Comparison of ENCODE assay signal across 19 cellular contexts in the genomic region with DNA sequence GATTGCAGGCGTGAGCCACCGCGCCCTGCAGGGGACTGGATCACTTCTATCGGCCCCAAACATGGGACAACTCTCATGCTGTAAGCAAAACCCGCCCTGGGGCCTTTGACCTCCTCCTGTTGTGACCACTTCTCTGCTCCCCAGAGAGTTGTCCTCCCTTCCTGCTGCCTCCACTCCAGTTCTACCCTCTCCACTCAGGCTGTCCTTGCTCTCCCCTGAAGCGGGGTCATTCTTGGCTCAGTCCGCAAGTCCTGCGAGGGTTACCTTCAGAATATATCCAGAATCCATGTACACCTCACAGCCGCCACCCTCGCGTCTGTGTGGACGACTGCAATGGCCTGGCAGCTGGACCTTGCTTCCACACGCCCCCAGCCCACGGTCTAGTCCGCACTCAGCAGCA.
DNase-seq lines count a peak whose midpoint lies in the region; ATAC-seq, FAIRE-seq and TF ChIP-seq lines count a peak whose summit lies in the region.
"Had no signal": no experiment of that assay in that cellular context is flagged by ENCODE, and none has a peak within 500 bp of the region (broad histone marks: within the 10 kb centered on the region; RNA-seq: fewer than 3 reads in every experiment).

No MANE protein-coding gene starts in this region.

- H3K4me1 Mint-ChIP-seq in chondrocyte (ENCODE audit: low read depth), result no peaks in the 10 kb centered on the region

- no peaks in the 10 kb centered on the region for H3K9me3 ChIP-seq in right lobe of liver
- no peaks in the 10 kb centered on the region for H3K9me3 ChIP-seq in HepG2 (ENCODE audit: low read length)
- H3K9me3 ChIP-seq: BE2C, Caco-2 had no signal

- in situ Hi-C loops in HepG2 (cut with HindIII; ENCODE audit: extremely low pct_ligation_motif_present, low pct_unique_long_range_greater_than_20kb), result no loop called here

- no peak overlapping the region for H3K23ac ChIP-seq in mesendoderm (ENCODE audit: low read length)

- no peak overlapping the region for H2BK120ac ChIP-seq in mesendoderm (ENCODE audit: low read depth, low read length)

- H3K36me3 Mint-ChIP-seq in chondrocyte (ENCODE audit: low read depth), result no peaks in the 10 kb centered on the region
- H3K36me3 Mint-ChIP-seq: IgD-negative memory B cell had no signal

- no CpG with 5 or more reads among the region's 15 CpGs for WGBS in right lobe of liver (ENCODE audit: insufficient coverage, low coverage, low lambda C conversion rate, missing lambda C conversion rate)
- WGBS in HepG2 (ENCODE audit: low lambda C conversion rate), result 54% methylated on average over 15 of the region's 15 CpGs
- no CpG with 5 or more reads among the region's 15 CpGs for WGBS in mesendoderm (ENCODE audit: extremely low coverage, insufficient coverage, low lambda C conversion rate)

- no peaks in the 10 kb centered on the region for H3K79me1 ChIP-seq in mesendoderm (ENCODE audit: low read length)

- intact Hi-C loops in right lobe of liver (cut with DNase I) (no loop called here), HepG2 (cut with micrococcal nuclease; ENCODE audit: unreplicated experiment) (no loop called here), posterior vena cava (cut with DNase I) (no loop called here)

- H3K4me3 Mint-ChIP-seq in chondrocyte (ENCODE audit: unreplicated experiment), result no peak overlapping the region
- H3K4me3 Mint-ChIP-seq: CD4-positive, alpha-beta T cell; IgD-negative memory B cell had no signal

- H3K27me3 Mint-ChIP-seq in chondrocyte (ENCODE audit: low read depth), result peaks cover 31% of the 10 kb centered on the region

- H3K27ac ChIP-seq in right lobe of liver (no peak overlapping the region), HepG2 (ENCODE audit: extremely low read length, insufficient read depth, low read length) (no peak overlapping the region), mesendoderm (ENCODE audit: low read depth, low read length) (no peak overlapping the region)

- H2BK15ac ChIP-seq in mesendoderm (replicated peaks; ENCODE audit: low read depth), result no peak overlapping the region

- no peak overlapping the region for H3K18ac ChIP-seq in mesendoderm (ENCODE audit: low read length)

- CTCF ChIA-PET in HepG2 (lab: Yijun Ruan, JAX; ENCODE audit: low intra/inter-chr PET ratio, low total read pairs), result no interaction called here

- no peak overlapping the region for H2AFZ ChIP-seq in HepG2 (ENCODE audit: low read length)

- no peaks in the 10 kb centered on the region for H3K4me1 ChIP-seq in right lobe of liver
- H3K4me1 ChIP-seq in HepG2 (ENCODE audit: insufficient read depth, low read length), result no peaks in the 10 kb centered on the region
- H3K4me1 ChIP-seq in mesendoderm (ENCODE audit: control insufficient read depth, low read depth, low read length), result no peaks in the 10 kb centered on the region
- H3K4me1 ChIP-seq: BE2C, Caco-2 had no signal

- no peaks in the 10 kb centered on the region for H4K20me1 ChIP-seq in HepG2 (ENCODE audit: insufficient read depth, low read length)

- H3K9ac ChIP-seq in HepG2 (ENCODE audit: insufficient read depth, low read depth, low read length) (no peak overlapping the region), mesendoderm (ENCODE audit: low read length) (no peak overlapping the region)

- FAIRE-seq in HepG2 (lab: Jason Lieb, UNC), result no peak
- FAIRE-seq: A204.1, D721Med, GM12892, HTR-8/SVneo had no signal

- no peak for TF ChIP-seq RAD21 in HepG2 (CRISPR knock-in tag; IDR thresholded peaks at IDR 0.05)

- POLR2A ChIA-PET in HepG2 (lab: Yijun Ruan, JAX), result no interaction called here

- ATAC-seq in right lobe of liver, result no peak
- ATAC-seq in HepG2, result no peak

- no peak overlapping the region for H3K27ac Mint-ChIP-seq in chondrocyte (ENCODE audit: unreplicated experiment)
- H3K27ac Mint-ChIP-seq: CD4-positive, alpha-beta T cell; IgD-negative memory B cell had no signal

- H3K79me2 ChIP-seq in HepG2 (ENCODE audit: insufficient read depth, low read length) (no peaks in the 10 kb centered on the region), mesendoderm (ENCODE audit: control insufficient read depth, insufficient read depth, low read length) (no peaks in the 10 kb centered on the region)

- H3K4me2 ChIP-seq in HepG2 (ENCODE audit: low read depth, low read length) (no peak overlapping the region), mesendoderm (ENCODE audit: low read length) (no peak overlapping the region)

- no peak overlapping the region for H2BK5ac ChIP-seq in mesendoderm (ENCODE audit: low read length)

- H4K8ac ChIP-seq in mesendoderm (ENCODE audit: low read depth, low read length), result no peak overlapping the region

- TF ChIP-seq POLR2A in right lobe of liver (IDR thresholded peaks at IDR 0.05) (no peak), HepG2 (IDR thresholded peaks at IDR 0.05; ENCODE audit: insufficient read depth in 1 of 2, low read depth in 2 of 2, low read length in 2 of 2) (no peak)

- no peaks in the 10 kb centered on the region for H3K27me3 ChIP-seq in right lobe of liver
- peaks cover 0 to 10% of the 10 kb centered on the region in 2 experiments; a peak in 1 of 5 replicates for H3K27me3 ChIP-seq in HepG2 (ENCODE audit: control insufficient read depth in 1 of 2, insufficient read depth in 2 of 2, low read length in 2 of 2)
- H3K27me3 ChIP-seq in mesendoderm (ENCODE audit: insufficient read depth, low read length, poor library complexity), result no peaks in the 10 kb centered on the region
- H3K27me3 ChIP-seq: BE2C had no signal

- H3K4me3 ChIP-seq in right lobe of liver, result no peak overlapping the region
- no peak overlapping the region for H3K4me3 ChIP-seq in HepG2 (replicated peaks in 1 of 3; ENCODE audit: insufficient read depth in 1 of 3, low read depth in 2 of 3, low read length in 3 of 3)
- H3K4me3 ChIP-seq in mesendoderm (ENCODE audit: low read length), result no peak overlapping the region

- H4K5ac ChIP-seq in mesendoderm (ENCODE audit: low read length), result no peak overlapping the region

- no TSS peak for BruUV-seq in HepG2 (replicated peaks; lab: Mats Ljungman, UMichigan)

- no peak for TF ChIP-seq EP300 in HepG2 (IDR thresholded peaks at IDR 0.05; ENCODE audit: low read depth in 2 of 2, low read length in 2 of 2)
- TF ChIP-seq EP300 in HepG2 (CRISPR knock-in tag; IDR thresholded peaks at IDR 0.05; ENCODE audit: borderline replicate concordance), result no peak

- H3K36me3 ChIP-seq in right lobe of liver, result no peaks in the 10 kb centered on the region
- no peaks in the 10 kb centered on the region for H3K36me3 ChIP-seq in HepG2 (replicated peaks in 1 of 2; ENCODE audit: control insufficient read depth in 1 of 2, insufficient read depth in 2 of 2, low read length in 2 of 2)
- no peaks in the 10 kb centered on the region for H3K36me3 ChIP-seq in mesendoderm (ENCODE audit: control insufficient read depth, insufficient read depth, low read length)
- H3K36me3 ChIP-seq: BE2C had no signal

- no peaks in the 10 kb centered on the region for H3K9me3 Mint-ChIP-seq in chondrocyte (ENCODE audit: low read depth)
- H3K9me3 Mint-ChIP-seq: CD4-positive, alpha-beta T cell had no signal

- H2AK5ac ChIP-seq in mesendoderm (ENCODE audit: low read length), result no peak overlapping the region

- TF ChIP-seq CTCF in right lobe of liver (IDR thresholded peaks at IDR 0.05), result no peak
- no peak for TF ChIP-seq CTCF in HepG2 (CRISPR knock-in tag; IDR thresholded peaks at IDR 0.05)
- no peak for TF ChIP-seq CTCF in chondrocyte (IDR thresholded peaks at IDR 0.05)

- H3K4ac ChIP-seq in mesendoderm (ENCODE audit: low read depth, low read length), result no peak overlapping the region

- DNase-seq in right lobe of liver, result peak in 2 of 3 donors; percentile 14 to 38
- DNase-seq in HepG2 (ENCODE audit: low spot score), result no peak
- peak; percentile 42 for DNase-seq in chondrocyte (ENCODE audit: low spot score)
- peak; percentile 69 for DNase-seq in posterior vena cava (ENCODE audit: low spot score)
- DNase-seq in mesendoderm, result no peak
- no peak for DNase-seq in NCI-H2081 treated with DMSO at 0.1 percent for 48 hours (lab: John Stamatoyannopoulos, UW)
- DNase-seq: ACHN; BE2C; C1 segment of cervical spinal cord; Caco-2; CD4-positive, alpha-beta T cell; GDM1; GOT3; H7 had no signal

- no peak overlapping the region for H3K56ac ChIP-seq in mesendoderm (ENCODE audit: low read length)

TF ChIP-seq in HepG2, 621 proteins besides CTCF, POLR2A, EP300 and RAD21:
- TF ChIP-seq, protein P1, sequence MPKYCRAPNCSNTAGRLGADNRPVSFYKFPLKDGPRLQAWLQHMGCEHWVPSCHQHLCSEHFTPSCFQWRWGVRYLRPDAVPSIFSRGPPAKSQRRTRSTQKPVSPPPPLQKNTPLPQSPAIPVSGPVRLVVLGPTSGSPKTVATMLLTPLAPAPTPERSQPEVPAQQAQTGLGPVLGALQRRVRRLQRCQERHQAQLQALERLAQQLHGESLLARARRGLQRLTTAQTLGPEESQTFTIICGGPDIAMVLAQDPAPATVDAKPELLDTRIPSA (CRISPR knock-in tag; IDR thresholded peaks at IDR 0.05; ENCODE audit: borderline replicate concordance), result no peak
- no peak for TF ChIP-seq KLF12 (CRISPR knock-in tag; IDR thresholded peaks at IDR 0.05; ENCODE audit: borderline replicate concordance)

Comparison
In these comparisons a context has a peak if more than half of its experiments do, and no peak if none do; other contexts are left out.
1. DNase-seq: peak in right lobe of liver (2 of 3), chondrocyte (single experiment) and posterior vena cava (single experiment); none in HepG2 (single experiment), mesendoderm (single experiment) and NCI-H2081 treated with DMSO at 0.1 percent for 48 hours (single experiment).